Comparison of ENCODE assay signal across 8 cellular contexts in the genomic region with DNA sequence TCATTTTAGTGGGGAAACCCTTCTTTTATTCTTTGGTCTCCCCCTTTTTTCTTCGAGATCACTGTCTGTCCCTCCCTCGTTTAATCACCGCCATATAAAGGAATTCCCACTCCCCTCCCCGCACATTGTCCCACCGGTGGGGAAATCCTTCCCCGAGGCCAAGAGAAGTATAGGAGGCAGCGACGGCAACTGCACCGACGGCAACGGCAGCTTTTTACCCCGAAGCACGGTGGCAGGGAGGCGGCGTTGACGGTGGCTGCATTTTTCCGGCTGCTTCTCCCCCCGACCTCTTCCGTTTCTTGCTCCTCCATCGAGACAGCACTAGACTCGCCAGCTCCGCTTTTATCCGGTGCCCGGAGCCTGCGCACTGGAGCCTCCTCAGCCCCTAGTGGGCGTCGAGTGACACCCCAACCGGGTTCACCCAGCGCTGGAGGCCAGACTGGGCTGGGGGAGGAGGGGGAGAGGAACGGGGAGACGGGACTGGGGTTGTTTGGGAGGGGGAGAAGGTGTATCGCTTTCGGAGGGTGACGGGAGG. TPM values are rescaled to one million over a fixed set of nuclear protein-coding genes. Genes with fewer than 3 reads are reported as not detected.
DNase-seq lines count a peak whose midpoint lies in the region; ATAC-seq, FAIRE-seq and TF ChIP-seq lines count a peak whose summit lies in the region.

No MANE protein-coding gene starts in this region.

- TF ChIP-seq EP300 in HepG2 (IDR thresholded peaks at IDR 0.05; ENCODE audit: low read depth in 2 of 2, low read length in 2 of 2) (0 out of 4 replicates have a peak, but pooled peaks of 1 of the 2 experiments have one; percentile 8), HepG2 (CRISPR knock-in tag; IDR thresholded peaks at IDR 0.05; ENCODE audit: borderline replicate concordance) (no peak)

- no peak; the same call in 1 of the 2 replicates for TF ChIP-seq RAD21 in HepG2 (CRISPR knock-in tag; IDR thresholded peaks at IDR 0.05)

- peaks cover 94% of the 10 kb centered on the region for H3K79me2 ChIP-seq in HepG2 (ENCODE audit: insufficient read depth, low read length)

- FAIRE-seq in HepG2 (lab: Jason Lieb, UNC), result no peak

- H3K9me3 ChIP-seq in BE2C, result no peaks in the 10 kb centered on the region
- no peaks in the 10 kb centered on the region for H3K9me3 ChIP-seq in HepG2 (ENCODE audit: low read length)

- TF ChIP-seq CTCF in BE2C (IDR thresholded peaks at IDR 0.05; ENCODE audit: low read depth, low read length) (peak; percentile 60), HepG2 (CRISPR knock-in tag; IDR thresholded peaks at IDR 0.05) (peak; percentile 54)

- H3K4me3 Mint-ChIP-seq in activated CD4-positive, alpha-beta T cell treated with anti-CD3 and anti-CD28 coated beads, Interleukin-2, amount 10 ng/mL, durations not matched to agents 24 days and 14 days, result peak overlapping the region; percentile 99

- H3K27me3 Mint-ChIP-seq in activated CD4-positive, alpha-beta T cell treated with anti-CD3 and anti-CD28 coated beads, Interleukin-2, amount 10 ng/mL, durations not matched to agents 24 days and 14 days, result peaks cover 2% of the 10 kb centered on the region

- peaks cover 74% of the 10 kb centered on the region for H3K36me3 Mint-ChIP-seq in activated CD4-positive, alpha-beta T cell treated with anti-CD3 and anti-CD28 coated beads, Interleukin-2, amount 10 ng/mL, durations not matched to agents 24 days and 14 days (ENCODE audit: low read depth)

- intact Hi-C loops in activated CD4-positive, alpha-beta T cell treated with anti-CD3 and anti-CD28 coated beads, Interleukin-2, amount 10 ng/mL, durations not matched to agents 24 days and 14 days (cut with micrococcal nuclease), result loop anchor here (5.0 to 10.0 kb wide), 3 partner anchors 281 to 1669 kb away; partner anchors contain the start of genes DNAJC2, PSMC2 and RINT1
- intact Hi-C loops in HepG2 (cut with micrococcal nuclease; ENCODE audit: unreplicated experiment), result no loop called here

- in situ Hi-C loops in HepG2 (cut with HindIII; ENCODE audit: extremely low pct_ligation_motif_present, low pct_unique_long_range_greater_than_20kb), result no loop called here

- peaks cover 52% of the 10 kb centered on the region for H4K20me1 ChIP-seq in HepG2 (ENCODE audit: insufficient read depth, low read length)

- H3K4me1 ChIP-seq in BE2C (no peaks in the 10 kb centered on the region), HepG2 (ENCODE audit: insufficient read depth, low read length) (peaks cover 39% of the 10 kb centered on the region)

- peak; percentile 96 for TF ChIP-seq POLR2A in GM19099 (IDR thresholded peaks at IDR 0.05; ENCODE audit: extremely low read depth, insufficient read length, low read depth)
- peak; percentile 82 to 88 for TF ChIP-seq POLR2A in HepG2 (IDR thresholded peaks at IDR 0.05; ENCODE audit: insufficient read depth in 1 of 2, low read depth in 2 of 2, low read length in 2 of 2)

- peak overlapping the region; percentile 98 for H3K4me3 ChIP-seq in BE2C (ENCODE audit: low read depth, low read length)
- peak overlapping the region; percentile 98 to 100 (median 99) for H3K4me3 ChIP-seq in HepG2 (replicated peaks in 1 of 3; ENCODE audit: insufficient read depth in 1 of 3, low read depth in 2 of 3, low read length in 3 of 3)

- DNase-seq in BE2C, result peak; percentile 95
- DNase-seq in NCI-H510A (lab: John Stamatoyannopoulos, UW), result peak; percentile 81
- peak; percentile 98 for DNase-seq in activated CD4-positive, alpha-beta T cell treated with anti-CD3 and anti-CD28 coated beads, Interleukin-2, amount 10 ng/mL, durations not matched to agents 24 days and 14 days
- peak; percentile 94 for DNase-seq in dedifferentiated amniotic fluid mesenchymal stem cell (ENCODE audit: extremely low spot score)
- DNase-seq in HepG2 (ENCODE audit: low spot score), result peak; percentile 88
- peak; percentile 87 to 88 for DNase-seq in stimulated activated CD4-positive, alpha-beta T cell treated with anti-CD3 and anti-CD28 coated beads, Interleukin-2, amount 100 ng/mL, for 48 hours

- H3K9ac ChIP-seq in HepG2 (ENCODE audit: insufficient read depth, low read depth, low read length), result peak overlapping the region; percentile 100

- H3K27ac Mint-ChIP-seq in activated CD4-positive, alpha-beta T cell treated with anti-CD3 and anti-CD28 coated beads, Interleukin-2, amount 10 ng/mL, durations not matched to agents 24 days and 14 days, result peak overlapping the region; percentile 100

- no peaks in the 10 kb centered on the region for H3K9me3 Mint-ChIP-seq in activated CD4-positive, alpha-beta T cell treated with anti-CD3 and anti-CD28 coated beads, Interleukin-2, amount 10 ng/mL, durations not matched to agents 24 days and 14 days

- H2AFZ ChIP-seq in HepG2 (ENCODE audit: low read length), result no peak overlapping the region

- H3K27ac ChIP-seq in HepG2 (ENCODE audit: extremely low read length, insufficient read depth, low read length), result peak overlapping the region; percentile 100

- POLR2A ChIA-PET in HepG2 (lab: Yijun Ruan, JAX), result interaction anchor here (0.5 to 3.8 kb wide), 21 partner anchors 9 to 1938 kb away, joined by 3 to 50 read pairs (median 3); partner anchors contain the start of genes ARMC10 and SRPK2

- H3K36me3 ChIP-seq in BE2C (peaks cover 13% of the 10 kb centered on the region), HepG2 (replicated peaks in 1 of 2; ENCODE audit: control insufficient read depth in 1 of 2, insufficient read depth in 2 of 2, low read length in 2 of 2) (peaks cover 0 to 7% of the 10 kb centered on the region in 2 experiments; a peak in 2 of 5 replicates)

- peak overlapping the region; percentile 98 for H3K4me2 ChIP-seq in HepG2 (ENCODE audit: low read depth, low read length)

- no TSS peak for BruUV-seq in HepG2 (replicated peaks; lab: Mats Ljungman, UMichigan)

- ATAC-seq in HG03432 (IDR thresholded peaks at IDR 0.05; ENCODE audit: unreplicated experiment), result peak; percentile 35
- ATAC-seq in HepG2, result peak; percentile 84

- CTCF ChIA-PET in HepG2 (lab: Yijun Ruan, JAX; ENCODE audit: low intra/inter-chr PET ratio, low total read pairs), result no interaction called here

- 2% methylated on average over 21 of the region's 34 CpGs for WGBS in HepG2 (ENCODE audit: low lambda C conversion rate)

- peaks cover 42% of the 10 kb centered on the region for H3K4me1 Mint-ChIP-seq in activated CD4-positive, alpha-beta T cell treated with anti-CD3 and anti-CD28 coated beads, Interleukin-2, amount 10 ng/mL, durations not matched to agents 24 days and 14 days

- no peaks in the 10 kb centered on the region for H3K27me3 ChIP-seq in BE2C
- no peaks in the 10 kb centered on the region; a peak in 1 of 5 replicates for H3K27me3 ChIP-seq in HepG2 (ENCODE audit: control insufficient read depth in 1 of 2, insufficient read depth in 2 of 2, low read length in 2 of 2)

TF ChIP-seq in HepG2, 621 proteins besides CTCF, POLR2A, EP300 and RAD21 (continues in another document):
- TF ChIP-seq ZNF101 (CRISPR knock-in tag; IDR thresholded peaks at IDR 0.05; ENCODE audit: borderline replicate concordance, low read depth), result 0 out of 2 replicates have a peak, but pooled peaks have one; percentile 69
- 0 out of 2 replicates have a peak, but pooled peaks have one; percentile 69 for TF ChIP-seq ATF1 (CRISPR knock-in tag; IDR thresholded peaks at IDR 0.05)
- TF ChIP-seq, protein P1, sequence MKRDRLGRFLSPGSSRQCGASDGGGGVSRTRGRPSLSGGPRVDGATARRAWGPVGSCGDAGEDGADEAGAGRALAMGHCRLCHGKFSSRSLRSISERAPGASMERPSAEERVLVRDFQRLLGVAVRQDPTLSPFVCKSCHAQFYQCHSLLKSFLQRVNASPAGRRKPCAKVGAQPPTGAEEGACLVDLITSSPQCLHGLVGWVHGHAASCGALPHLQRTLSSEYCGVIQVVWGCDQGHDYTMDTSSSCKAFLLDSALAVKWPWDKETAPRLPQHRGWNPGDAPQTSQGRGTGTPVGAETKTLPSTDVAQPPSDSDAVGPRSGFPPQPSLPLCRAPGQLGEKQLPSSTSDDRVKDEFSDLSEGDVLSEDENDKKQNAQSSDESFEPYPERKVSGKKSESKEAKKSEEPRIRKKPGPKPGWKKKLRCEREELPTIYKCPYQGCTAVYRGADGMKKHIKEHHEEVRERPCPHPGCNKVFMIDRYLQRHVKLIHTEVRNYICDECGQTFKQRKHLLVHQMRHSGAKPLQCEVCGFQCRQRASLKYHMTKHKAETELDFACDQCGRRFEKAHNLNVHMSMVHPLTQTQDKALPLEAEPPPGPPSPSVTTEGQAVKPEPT (CRISPR knock-in tag; IDR thresholded peaks at IDR 0.05; ENCODE audit: low read depth), result peak; percentile 53
- peak; percentile 39; the same call in 1 of the 2 replicates for TF ChIP-seq ZNF678 (CRISPR knock-in tag; IDR thresholded peaks at IDR 0.05)

RNA-seq across cellular contexts. Expression of gene KMT2E, which starts 0.7 kb away (rescaled TPM):
- polyA plus RNA-seq in BE2C (2012; ENCODE audit: insufficient read depth, insufficient read length, low read depth), result 41.2 TPM
- 104 and 106 TPM in 2 replicates for total RNA-seq in activated CD4-positive, alpha-beta T cell treated with anti-CD3 and anti-CD28 coated beads, Interleukin-2, amount 10 ng/mL, durations not matched to agents 24 days and 14 days
- 24.4 and 31.3 TPM in 2 replicates for total RNA-seq in HepG2 (2016; rRNA removed; fragmentation: Illumina TruSeq; extraction: Trizol)
- 33.8 and 35.5 TPM in 2 replicates for total RNA-seq in HepG2 (2016; cell fraction: cytosol; rRNA removed; fragmentation: Illumina TruSeq; extraction: Trizol; ENCODE audit: low read depth)
- total RNA-seq in HepG2 (2016; cell fraction: insoluble cytoplasmic fraction; rRNA removed; fragmentation: Illumina TruSeq; extraction: Trizol), result 22.1 and 28.1 TPM in 2 replicates
- total RNA-seq in HepG2 (2016; cell fraction: membrane; rRNA removed; fragmentation: Illumina TruSeq; extraction: Trizol), result 22.4 and 24.0 TPM in 2 replicates
- 66.2 and 71.2 TPM in 2 replicates for total RNA-seq in HepG2 (2016; cell fraction: nucleus; rRNA removed; fragmentation: Illumina TruSeq; extraction: Trizol)
- polyA plus RNA-seq in HepG2 (2011; rRNA removed), result 6.3 and 7.2 TPM in 2 replicates
- polyA plus RNA-seq in HepG2 (2011; cell fraction: cytosol; rRNA removed), result 4.4 and 6.3 TPM in 2 replicates
- 37.0 and 41.5 TPM in 2 replicates for polyA plus RNA-seq in HepG2 (2011; cell fraction: nucleus; rRNA removed)
- 22.0 and 24.0 TPM in 2 replicates for polyA plus RNA-seq in HepG2 (2012)
- polyA plus RNA-seq in HepG2 (2016; cell fraction: cytosol; fragmentation: Illumina TruSeq; extraction: Trizol; ENCODE audit: low read depth), result 0.65 and 0.67 TPM in 2 replicates
- polyA plus RNA-seq in HepG2 (2016; cell fraction: insoluble cytoplasmic fraction; fragmentation: Illumina TruSeq; extraction: Trizol; ENCODE audit: low read depth), result 15.4 and 16.5 TPM in 2 replicates
- polyA plus RNA-seq in HepG2 (2016; cell fraction: membrane; fragmentation: Illumina TruSeq; extraction: Trizol; ENCODE audit: low read depth), result 2.3 and 2.8 TPM in 2 replicates
- 36.9 and 42.5 TPM in 2 replicates for polyA plus RNA-seq in HepG2 (2016; cell fraction: nucleus; fragmentation: Illumina TruSeq; extraction: Trizol; ENCODE audit: insufficient read depth, low read depth)
- polyA minus RNA-seq in HepG2 (2011; rRNA and poly(A)+ RNA removed; ENCODE audit: low replicate concordance), result 34.9 and 41.2 TPM in 2 replicates
- polyA minus RNA-seq in HepG2 (2011; cell fraction: cytosol; rRNA and poly(A)+ RNA removed), result 15.4 and 16.4 TPM in 2 replicates
- polyA minus RNA-seq in HepG2 (2011; cell fraction: nucleus; rRNA and poly(A)+ RNA removed), result 145 and 151 TPM in 2 replicates

Comparison
In these comparisons a context has a peak if more than half of its experiments do, and no peak if none do; other contexts are left out.
1. Peak in every context shown above with its lines: DNase-seq, ATAC-seq, H3K4me3 ChIP-seq and H3K27ac ChIP-seq.